21 cellular contexts compared by ENCODE assay signal in genomic region chr6:101608724-101609123, GRCh38.
"Had no signal": no experiment of that assay in that cellular context is flagged by ENCODE, and none has a peak within 500 bp of the region (broad histone marks: within the 10 kb centered on the region; RNA-seq: fewer than 3 reads in every experiment).

No MANE protein-coding gene starts in this region.

- H3K4me3 ChIP-seq: left lung, lung, ovary, right atrium auricular region, right lobe of liver, smooth muscle cell, tibial nerve, uterus had no signal

- ATAC-seq: left cardiac atrium; left lung; naive thymus-derived CD4-positive, alpha-beta T cell; natural killer cell treated with Interleukin-12 subunit alpha and Interleukin-12 subunit beta and Interleukin-15 and Interleukin-18, amount 100 ng/mL, for 72 hours; stimulated activated memory B cell treated with anti-CD40 and anti-IgM and Interleukin-4, amounts not matched to agents 10 μg/mL and 1 μg/mL and 100 μg/mL, for 72 hours; stimulated activated naive CD8-positive, alpha-beta T cell treated with anti-CD3 and anti-CD28 coated beads, Interleukin-15, amount 100 ng/mL, for 72 hours had no signal

- H3K9me3 ChIP-seq: left lung, ovary, right atrium auricular region, right lobe of liver, tibial nerve, uterus had no signal

- H3K27ac ChIP-seq: left lung, ovary, right atrium auricular region, right lobe of liver, tibial nerve, uterus had no signal

- DNase-seq: kidney glomerular epithelial cell; left cardiac atrium; left lung; mesendoderm; naive thymus-derived CD4-positive, alpha-beta T cell; ovary; right lobe of liver; stimulated activated CD4-positive, alpha-beta T cell treated with anti-CD3 and anti-CD28 coated beads, Interleukin-1b, Interleukin-23, amount 100 ng/mL, for 48 hours; stimulated activated CD4-positive, alpha-beta T cell treated with anti-CD3 and anti-CD28 coated beads, Interleukin-2, amount 100 ng/mL, for 48 hours; stimulated activated CD4-positive, alpha-beta T cell treated with anti-CD3 and anti-CD28 coated beads, Interleukin-4, amount 100 ng/mL, for 4 hours; stimulated activated CD8-positive, alpha-beta memory T cell treated with anti-CD3 and anti-CD28 coated beads, Interleukin-4, amount 100 ng/mL, for 48 hours; stimulated activated naive CD4-positive, alpha-beta T cell treated with Interleukin-2 at 50 U/mL for 16 hours; stimulated activated naive CD8-positive, alpha-beta T cell treated with anti-CD3 and anti-CD28 coated beads, Interleukin-15, amount 100 ng/mL, for 72 hours; substantia nigra; uterus had no signal

- H3K36me3 ChIP-seq: left lung, ovary, right atrium auricular region, right lobe of liver, tibial nerve, uterus had no signal

- H3K4me1 ChIP-seq: left lung, right atrium auricular region, right lobe of liver, tibial nerve, uterus had no signal
